ENCODE assay signal across 8 cellular contexts in the genomic region with DNA sequence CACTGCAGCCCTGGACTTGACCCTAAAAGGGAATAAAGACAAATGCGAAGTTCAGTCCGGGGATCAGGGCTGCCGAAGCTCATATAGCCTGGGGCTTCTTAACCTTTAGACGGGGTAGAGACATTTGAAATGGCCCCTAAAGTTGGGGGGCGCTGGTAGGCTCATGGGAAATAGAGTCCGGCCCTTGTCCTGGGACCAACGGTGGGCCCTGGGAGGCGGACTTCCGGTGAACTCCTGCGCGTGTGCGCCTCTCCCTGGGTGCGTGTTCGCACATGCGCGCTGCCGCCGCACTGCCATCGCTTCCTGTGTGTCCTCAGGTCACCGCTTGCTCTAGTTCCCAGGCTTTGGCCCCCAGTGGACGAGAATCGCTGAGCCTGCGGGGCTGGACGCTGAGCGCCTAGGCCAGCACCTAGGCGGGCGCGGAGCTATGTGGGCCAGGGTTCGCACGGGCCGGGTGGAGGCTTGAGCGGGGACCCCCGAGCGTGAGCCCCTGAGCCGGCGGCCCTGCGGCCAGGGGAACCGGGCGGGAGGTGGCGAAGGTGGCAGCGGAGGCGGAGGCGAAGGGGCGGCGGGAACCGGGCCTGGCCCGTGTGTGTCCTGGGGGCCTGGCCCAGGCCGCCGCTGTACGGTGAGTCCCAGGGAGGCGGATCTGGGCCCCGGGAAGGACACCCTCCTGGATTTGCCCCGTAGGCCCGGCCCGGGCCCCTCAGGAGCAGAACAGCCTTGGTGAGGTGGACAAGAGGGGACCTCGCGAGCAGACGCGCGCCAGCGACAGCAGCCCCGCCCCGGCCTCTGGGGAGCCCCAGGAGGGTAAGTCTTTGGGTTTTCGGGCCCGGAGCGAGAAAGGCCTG. TPM values are rescaled to one million over a fixed set of nuclear protein-coding genes. Genes with fewer than 3 reads are reported as not detected.
DNase-seq lines count a peak whose midpoint lies in the region; ATAC-seq and TF ChIP-seq lines count a peak whose summit lies in the region.

No MANE protein-coding gene starts in this region.

- H2BK120ac ChIP-seq in mesenchymal stem cell (ENCODE audit: low read depth, low read length) = peak overlapping the region; percentile 56

- POLR2A ChIA-PET in CD8-positive, alpha-beta T cell (lab: Charles Lee) = no interaction called here

- H3K79me1 ChIP-seq in mesenchymal stem cell (replicated peaks; ENCODE audit: low read length, poor library complexity, severe bottlenecking) = peaks cover 6% of the 10 kb centered on the region

- peak overlapping the region; percentile 25 for H2BK5ac ChIP-seq in mesenchymal stem cell (ENCODE audit: low read depth, low read length, poor library complexity, severe bottlenecking)

- H2AK5ac ChIP-seq in mesenchymal stem cell (ENCODE audit: low read length, severe bottlenecking) = no peak overlapping the region

- ATAC-seq in CD8-positive, alpha-beta T cell = peak; percentile 90
- peak; percentile 90 for ATAC-seq in GM19455 (IDR thresholded peaks at IDR 0.05; ENCODE audit: unreplicated experiment)
- peak; percentile 95 for ATAC-seq in effector memory CD8-positive, alpha-beta T cell (replicated peaks)

- H3K27me3 ChIP-seq in CD8-positive, alpha-beta T cell (ENCODE audit: insufficient read depth, low read length) = no peaks in the 10 kb centered on the region
- H3K27me3 ChIP-seq in mesenchymal stem cell (ENCODE audit: control insufficient read depth in 1 of 2, insufficient read depth in 1 of 2, low read length in 2 of 2) = no peaks in the 10 kb centered on the region

- CTCF ChIA-PET in CD8-positive, alpha-beta T cell (lab: Charles Lee) = interaction anchor here (0.7 kb wide), 1 partner anchor 24 kb away, joined by 3 read pairs; no protein-coding TSS in a partner anchor

- H3K9me3 ChIP-seq in CD8-positive, alpha-beta T cell (ENCODE audit: low read length) = no peaks in the 10 kb centered on the region
- no peaks in the 10 kb centered on the region for H3K9me3 ChIP-seq in mesenchymal stem cell (ENCODE audit: control insufficient read depth, low read length)

- H3K18ac ChIP-seq in mesenchymal stem cell (ENCODE audit: low read depth in 1 of 2, low read length in 2 of 2) = peak overlapping the region; percentile 91 to 98

- peak; percentile 51 to 89 (median 80) for DNase-seq in CD8-positive, alpha-beta T cell
- DNase-seq in HK-2 (ENCODE audit: unreplicated experiment) (peak; percentile 93), NK-92 (lab: John Stamatoyannopoulos, UW; ENCODE audit: unreplicated experiment) (peak; percentile 20), mesenchymal stem cell (peak; percentile 92)
- DNase-seq in activated CD8-positive, alpha-beta memory T cell treated with anti-CD3 and anti-CD28 coated beads for 4 hours (ENCODE audit: low read depth in 2 of 2) = peak; percentile 66 to 69
- peak; percentile 62 to 65 (median 64) for DNase-seq in effector memory CD8-positive, alpha-beta T cell
- DNase-seq in stimulated activated CD8-positive, alpha-beta memory T cell treated with anti-CD3 and anti-CD28 coated beads, Interleukin-12 subunit alpha, Interleukin-12 subunit beta, amount 100 ng/mL, for 24 hours (ENCODE audit: extremely low read depth) = peak; percentile 65

- peak overlapping the region; percentile 70 for H4K8ac ChIP-seq in mesenchymal stem cell (ENCODE audit: low read length)

- H3K9ac ChIP-seq in mesenchymal stem cell (ENCODE audit: low read length) = peak overlapping the region; percentile 91

- H2BK15ac ChIP-seq in mesenchymal stem cell (ENCODE audit: low read depth, poor library complexity, severe bottlenecking) = peak overlapping the region; percentile 60

- H3K23ac ChIP-seq in mesenchymal stem cell (ENCODE audit: low read length in 2 of 2) = no peak overlapping the region

- H3K14ac ChIP-seq in mesenchymal stem cell (ENCODE audit: low read length in 2 of 2) = peak overlapping the region in 1 of 2 experiments; percentile 87

- TF ChIP-seq CTCF in CD8-positive, alpha-beta T cell (IDR thresholded peaks at IDR 0.05) = no peak

- intact Hi-C loops in CD8-positive, alpha-beta T cell (cut with DNase I, micrococcal nuclease) = loop anchor here (1.0 kb wide), 1 partner anchor 22 kb away; no protein-coding TSS in a partner anchor

- peak overlapping the region; percentile 91 for H2AFZ ChIP-seq in mesenchymal stem cell (ENCODE audit: low read depth, low read length)

- H3K27me3 Mint-ChIP-seq in CD8-positive, alpha-beta T cell (ENCODE audit: low read depth) = no peaks in the 10 kb centered on the region
- H3K27me3 Mint-ChIP-seq in effector memory CD8-positive, alpha-beta T cell = no peaks in the 10 kb centered on the region

- peaks cover 16% of the 10 kb centered on the region for H3K4me1 ChIP-seq in CD8-positive, alpha-beta T cell (ENCODE audit: insufficient read depth, low read length)
- H3K4me1 ChIP-seq in mesenchymal stem cell (ENCODE audit: control insufficient read depth, insufficient read depth, low read depth, low read length) = peaks cover 5% of the 10 kb centered on the region

- peak overlapping the region; percentile 11 to 24 for H2BK12ac ChIP-seq in mesenchymal stem cell (ENCODE audit: low read length in 2 of 2)

- no peaks in the 10 kb centered on the region for H3K36me3 ChIP-seq in CD8-positive, alpha-beta T cell (ENCODE audit: insufficient read depth, low read length)
- H3K36me3 ChIP-seq in mesenchymal stem cell (ENCODE audit: control insufficient read depth in 1 of 2, insufficient read depth in 2 of 2, low read depth in 1 of 2, low read length in 2 of 2) = peaks cover 14 to 18% of the 10 kb centered on the region in 2 experiments

- peaks cover 2% of the 10 kb centered on the region for H3K9me3 Mint-ChIP-seq in CD8-positive, alpha-beta T cell
- H3K9me3 Mint-ChIP-seq in effector memory CD8-positive, alpha-beta T cell = no peaks in the 10 kb centered on the region

- H3K4ac ChIP-seq in mesenchymal stem cell (ENCODE audit: low read depth in 1 of 2, low read length in 2 of 2) = peak overlapping the region; percentile 79 to 96

- peak overlapping the region; percentile 86 for H3K27ac Mint-ChIP-seq in CD8-positive, alpha-beta T cell
- peak overlapping the region; percentile 87 to 90 for H3K27ac Mint-ChIP-seq in effector memory CD8-positive, alpha-beta T cell

- peak overlapping the region; percentile 57 for H3K4me2 ChIP-seq in mesenchymal stem cell (ENCODE audit: low read length, poor library complexity, severe bottlenecking)

- peak overlapping the region; percentile 99 for H3K4me3 ChIP-seq in CD8-positive, alpha-beta T cell (ENCODE audit: low read depth, low read length)
- H3K4me3 ChIP-seq in mesenchymal stem cell (ENCODE audit: insufficient read depth in 1 of 2, low read depth in 1 of 2, low read length in 2 of 2) = peak overlapping the region; percentile 89 to 90

- H3K27ac ChIP-seq in CD8-positive, alpha-beta T cell (ENCODE audit: low read depth, low read length) = peak overlapping the region; percentile 79
- H3K27ac ChIP-seq in mesenchymal stem cell (ENCODE audit: low read length, poor library complexity, severe bottlenecking) = peak overlapping the region; percentile 45

- WGBS in mesenchymal stem cell = 2% methylated on average over 63 of the region's 66 CpGs

- peaks cover 34% of the 10 kb centered on the region for H3K36me3 Mint-ChIP-seq in CD8-positive, alpha-beta T cell
- peaks cover 26% of the 10 kb centered on the region for H3K36me3 Mint-ChIP-seq in effector memory CD8-positive, alpha-beta T cell (ENCODE audit: insufficient read depth)

- H3K4me1 Mint-ChIP-seq in CD8-positive, alpha-beta T cell (ENCODE audit: low read depth) = peaks cover 30% of the 10 kb centered on the region
- peaks cover 17 to 19% of the 10 kb centered on the region in 2 donors for H3K4me1 Mint-ChIP-seq in effector memory CD8-positive, alpha-beta T cell (ENCODE audit: low read depth in 2 of 2)

- peak overlapping the region; percentile 92 for H3K4me3 Mint-ChIP-seq in CD8-positive, alpha-beta T cell
- peak overlapping the region; percentile 87 to 88 for H3K4me3 Mint-ChIP-seq in effector memory CD8-positive, alpha-beta T cell

- H4K91ac ChIP-seq in mesenchymal stem cell (ENCODE audit: low read length) = peak overlapping the region; percentile 94

RNA-seq across cellular contexts. Expression of a gene that starts 23.0 kb away (rescaled TPM):
- total RNA-seq in CD8-positive, alpha-beta T cell = 10 to 100 TPM; 19.5 to 23.1 TPM
- 8.9 TPM for polyA plus RNA-seq in mesenchymal stem cell (2013, experiment 1 of 2)
- 9.4 TPM for polyA plus RNA-seq in mesenchymal stem cell (2013, experiment 2 of 2)

RNA-seq across cellular contexts. Expression of a gene that starts 24.2 kb away (rescaled TPM):
- under 1 TPM in 1 of 2 experiments, not detected in 1; 0.33 TPM for total RNA-seq in CD8-positive, alpha-beta T cell
- not detected for polyA plus RNA-seq in mesenchymal stem cell (2013, experiment 1 of 2)
- polyA plus RNA-seq in mesenchymal stem cell (2013, experiment 2 of 2) = 0.08 TPM

Comparison
In these comparisons a context has a peak if more than half of its experiments do, and no peak if none do; other contexts are left out.
1. Peak in every context shown above with its lines: DNase-seq, ATAC-seq, H3K4me3 ChIP-seq and H3K27ac ChIP-seq.
2. DNase-seq: peak in every context shown above with its lines; median percentile 93 in HK-2; 92 in mesenchymal stem cell; 80 in CD8-positive, alpha-beta T cell; 68 in activated CD8-positive, alpha-beta memory T cell treated with anti-CD3 and anti-CD28 coated beads for 4 hours; 65 in stimulated activated CD8-positive, alpha-beta memory T cell treated with anti-CD3 and anti-CD28 coated beads, Interleukin-12 subunit alpha, Interleukin-12 subunit beta, amount 100 ng/mL, for 24 hours; 64 in effector memory CD8-positive, alpha-beta T cell; 20 in NK-92.